ENCODE assay signal across 8 cellular contexts in the genomic region with DNA sequence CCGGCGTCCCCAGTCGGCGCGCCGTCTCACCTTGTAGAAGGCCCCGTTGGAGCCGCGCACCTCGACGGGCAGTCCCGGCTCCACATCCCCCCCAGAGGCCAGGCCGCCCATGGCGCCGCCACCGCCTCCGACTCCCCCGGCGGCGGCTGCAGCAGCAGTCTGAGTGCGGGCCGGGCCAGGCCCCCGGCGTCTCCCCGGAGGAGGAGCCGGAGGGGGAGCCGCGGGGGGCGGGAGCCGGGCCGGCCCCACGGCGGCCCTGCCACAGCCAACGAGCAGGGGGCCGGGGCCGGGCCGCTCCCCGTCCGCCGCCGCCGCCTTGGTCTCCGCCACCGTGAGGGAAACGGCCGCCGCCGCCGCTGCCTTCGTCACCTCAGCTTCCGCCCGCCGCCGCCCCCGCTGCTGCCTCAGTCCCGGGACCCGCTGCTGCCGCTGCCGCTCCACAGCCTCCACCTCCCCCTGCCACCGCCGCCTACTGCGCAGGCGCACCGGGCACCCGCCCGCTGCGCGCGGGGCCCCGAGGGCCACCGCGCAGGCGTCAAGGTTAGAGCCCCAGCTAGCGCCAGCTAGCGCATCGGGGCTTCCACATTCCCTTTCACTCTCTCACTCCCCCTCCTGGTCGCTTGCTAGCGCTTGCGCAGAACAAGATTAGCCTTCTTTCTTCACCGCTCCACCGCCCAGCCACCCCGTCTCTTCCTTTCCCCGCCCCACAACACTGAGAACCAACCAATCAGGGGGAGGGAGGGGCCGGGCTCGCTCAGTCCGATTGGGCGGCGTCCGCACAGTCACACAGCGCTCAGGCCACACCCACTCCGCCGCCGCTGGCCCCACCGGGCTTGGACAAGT. TPM values are rescaled to one million over a fixed set of nuclear protein-coding genes. Genes with fewer than 3 reads are reported as not detected.
DNase-seq lines count a peak whose midpoint lies in the region; ATAC-seq and TF ChIP-seq lines count a peak whose summit lies in the region.

Gene FXR2, minus strand, starts transcription at position 476 of the 843 bp plus-strand sequence. Its CDS starts 365 bp downstream, at position 111.

- H3K27me3 ChIP-seq in heart right ventricle (no peaks in the 10 kb centered on the region), upper lobe of right lung (no peaks in the 10 kb centered on the region)

- H3K4me1 Mint-ChIP-seq in T-helper 1 cell treated with Interleukin-12 subunit alpha and Interleukin-12 subunit beta and Interleukin-4 antibody, amounts not matched to agents 30 μg/mL and 1 μg/mL, for 36 hours (ENCODE audit: low read depth): peaks cover 30% of the 10 kb centered on the region

- intact Hi-C loops in heart right ventricle (cut with DNase I): loop anchor here in 2 of 10 donors (2.0 to 5.0 kb wide), 2 partner anchors 72 to 73 kb away; partner anchors contain the start of genes TP53 (in 2 of the 2) and WRAP53 (in 1 of the 2)
- intact Hi-C loops in posterior vena cava (cut with DNase I): no loop called here
- intact Hi-C loops in upper lobe of right lung (cut with DNase I): no loop called here

- H3K27me3 Mint-ChIP-seq in T-helper 1 cell treated with Interleukin-12 subunit alpha and Interleukin-12 subunit beta and Interleukin-4 antibody, amounts not matched to agents 30 μg/mL and 1 μg/mL, for 36 hours (ENCODE audit: low read depth): no peaks in the 10 kb centered on the region

- 1% methylated on average over 74 to 93 of the region's 94 CpGs for WGBS in heart right ventricle, 2 donors

- no peaks in the 10 kb centered on the region for H3K9me3 Mint-ChIP-seq in T-helper 1 cell treated with Interleukin-12 subunit alpha and Interleukin-12 subunit beta and Interleukin-4 antibody, amounts not matched to agents 30 μg/mL and 1 μg/mL, for 36 hours

- no peaks in the 10 kb centered on the region for H3K9me3 ChIP-seq in heart right ventricle
- no peaks in the 10 kb centered on the region for H3K9me3 ChIP-seq in upper lobe of right lung

- TF ChIP-seq CTCF in GM13977 (IDR thresholded peaks at IDR 0.05; ENCODE audit: extremely low read depth, insufficient read depth, missing control alignments): peak; percentile 61
- TF ChIP-seq CTCF in heart right ventricle (IDR thresholded peaks at IDR 0.05): peak in 8 of 9 donors; percentile 58 to 84 (median 72)
- peak; percentile 58 for TF ChIP-seq CTCF in upper lobe of right lung (IDR thresholded peaks at IDR 0.05)

- H3K36me3 ChIP-seq in heart right ventricle (peaks cover 0 to 17% (median 5%) of the 10 kb centered on the region in 9 donors), upper lobe of right lung (peaks cover 12% of the 10 kb centered on the region)

- DNase-seq in GM13977 (ENCODE audit: low spot score) (peak; percentile 100), NCI-H1694 (lab: John Stamatoyannopoulos, UW) (peak; percentile 99), amniotic stem cell (lab: John Stamatoyannopoulos, UW) (peak; percentile 98), heart right ventricle (peak; percentile 99 to 100), posterior vena cava (ENCODE audit: low spot score) (peak; percentile 100), upper lobe of right lung (peak; percentile 100)

- H3K4me1 ChIP-seq in heart right ventricle (peaks cover 2 to 52% (median 34%) of the 10 kb centered on the region in 9 donors), upper lobe of right lung (peaks cover 30% of the 10 kb centered on the region)

- H3K4me3 Mint-ChIP-seq in T-helper 1 cell treated with Interleukin-12 subunit alpha and Interleukin-12 subunit beta and Interleukin-4 antibody, amounts not matched to agents 30 μg/mL and 1 μg/mL, for 36 hours: peak within 1 kb of the TSS; percentile 93

- peak within 1 kb of the TSS; percentile 45 to 96 (median 88) for H3K4me3 ChIP-seq in heart right ventricle
- peak within 1 kb of the TSS; percentile 83 for H3K4me3 ChIP-seq in upper lobe of right lung

- peak within 1 kb of the TSS; percentile 89 for H3K27ac Mint-ChIP-seq in T-helper 1 cell treated with Interleukin-12 subunit alpha and Interleukin-12 subunit beta and Interleukin-4 antibody, amounts not matched to agents 30 μg/mL and 1 μg/mL, for 36 hours

- H3K27ac ChIP-seq in heart right ventricle (peak within 1 kb of the TSS; percentile 76 to 98 (median 92)), upper lobe of right lung (peak within 1 kb of the TSS; percentile 86)

- peaks cover 6% of the 10 kb centered on the region for H3K36me3 Mint-ChIP-seq in T-helper 1 cell treated with Interleukin-12 subunit alpha and Interleukin-12 subunit beta and Interleukin-4 antibody, amounts not matched to agents 30 μg/mL and 1 μg/mL, for 36 hours (ENCODE audit: low read depth)

- in situ Hi-C loops in GM13977 (cut with MboI; ENCODE audit: low pct_unique_long_range_greater_than_20kb, low sequenced_read_pairs, unreplicated experiment): no loop called here

- peak; percentile 69 for ATAC-seq in HG02884 (IDR thresholded peaks at IDR 0.05; ENCODE audit: unreplicated experiment)
- ATAC-seq in heart right ventricle: peak; percentile 97 to 99 (median 99)
- peak; percentile 98 for ATAC-seq in upper lobe of right lung

RNA-seq across cellular contexts. Expression of gene FXR2, which starts in this region (rescaled TPM):
- total RNA-seq in heart right ventricle: 100 to 1,000 TPM in 3 of 10 donors, 10 to 100 TPM in 7; 81.7 to 104 (median 90.5) TPM
- polyA plus RNA-seq in heart right ventricle: 100 to 1,000 TPM in 1 of 2 donors, 10 to 100 TPM in 1; 52.2 to 111 TPM
- total RNA-seq in posterior vena cava: 10 to 100 TPM; 25.4 to 31.6 TPM
- total RNA-seq in upper lobe of right lung: 39.3 TPM

Comparison
In these comparisons a context has a peak if more than half of its experiments do, and no peak if none do; other contexts are left out.
1. Peak in every context shown above with its lines: DNase-seq, ATAC-seq, H3K4me3 ChIP-seq and H3K27ac ChIP-seq.